10 cellular contexts compared by ENCODE assay signal in genomic region chr3:23739536-23739935, GRCh38.
DNase-seq lines count a peak whose midpoint lies in the region; ATAC-seq and TF ChIP-seq lines count a peak whose summit lies in the region.
"Had no signal": no experiment of that assay in that cellular context is flagged by ENCODE, and none has a peak within 500 bp of the region (broad histone marks: within the 10 kb centered on the region; RNA-seq: fewer than 3 reads in every experiment).

No MANE protein-coding gene starts in this region.

- H3K9me3 Mint-ChIP-seq in HFFc6 = no peaks in the 10 kb centered on the region
- no peaks in the 10 kb centered on the region for H3K9me3 Mint-ChIP-seq in activated CD4-positive, alpha-beta memory T cell treated with anti-CD3 and anti-CD28 coated beads for 36 hours
- H3K9me3 Mint-ChIP-seq: stimulated activated naive B cell treated with anti-CD40 and anti-IgM and Interleukin-4, amounts not matched to agents 10 μg/mL and 1 μg/mL and 100 μg/mL, for 72 hours had no signal

- in situ Hi-C loops in GM13977 (cut with MboI; ENCODE audit: low pct_unique_long_range_greater_than_20kb, low sequenced_read_pairs, unreplicated experiment) = no loop called here

- H3K27me3 Mint-ChIP-seq in HFFc6 (ENCODE audit: insufficient read depth) = peaks cover under 1% of the 10 kb centered on the region
- peaks cover 12% of the 10 kb centered on the region for H3K27me3 Mint-ChIP-seq in activated CD4-positive, alpha-beta memory T cell treated with anti-CD3 and anti-CD28 coated beads for 36 hours

- ATAC-seq in HG03520 (IDR thresholded peaks at IDR 0.05; ENCODE audit: unreplicated experiment) = no peak
- ATAC-seq: stimulated activated naive B cell treated with anti-CD40 and anti-IgM and Interleukin-4, amounts not matched to agents 10 μg/mL and 1 μg/mL and 100 μg/mL, for 72 hours had no signal

- intact Hi-C loops in activated CD4-positive, alpha-beta memory T cell treated with anti-CD3 and anti-CD28 coated beads for 36 hours (cut with micrococcal nuclease) = no loop called here

- peaks cover 38% of the 10 kb centered on the region for H3K4me1 Mint-ChIP-seq in HFFc6 (ENCODE audit: low read depth)
- H3K4me1 Mint-ChIP-seq in activated CD4-positive, alpha-beta memory T cell treated with anti-CD3 and anti-CD28 coated beads for 36 hours (ENCODE audit: low read depth) = peaks cover 8% of the 10 kb centered on the region

- TF ChIP-seq CTCF in HFFc6 (IDR thresholded peaks at IDR 0.05) = no peak
- no peak for TF ChIP-seq CTCF in GM13977 (IDR thresholded peaks at IDR 0.05; ENCODE audit: extremely low read depth, insufficient read depth, missing control alignments)

- peak overlapping the region; percentile 70 for H3K4me3 Mint-ChIP-seq in HFFc6
- H3K4me3 Mint-ChIP-seq in activated CD4-positive, alpha-beta memory T cell treated with anti-CD3 and anti-CD28 coated beads for 36 hours = no peak overlapping the region
- H3K4me3 Mint-ChIP-seq: stimulated activated naive B cell treated with anti-CD40 and anti-IgM and Interleukin-4, amounts not matched to agents 10 μg/mL and 1 μg/mL and 100 μg/mL, for 72 hours had no signal

- DNase-seq in HFFc6 = peak; percentile 71
- peak; percentile 43 for DNase-seq in SIG-M5 (lab: John Stamatoyannopoulos, UW)
- peak; percentile 82 for DNase-seq in fibroblast of peridontal ligament (ENCODE audit: extremely low read depth)
- peak; percentile 74 for DNase-seq in stromal cell of bone marrow (ENCODE audit: low read depth)
- no peak for DNase-seq in activated CD4-positive, alpha-beta memory T cell treated with anti-CD3 and anti-CD28 coated beads for 36 hours
- DNase-seq in GM19240 (ENCODE audit: insufficient read length, low spot score) = no peak
- DNase-seq in GM13977 (ENCODE audit: low spot score) = no peak
- DNase-seq: right cardiac atrium; stimulated activated naive B cell treated with anti-CD40 and anti-IgM and Interleukin-4, amounts not matched to agents 10 μg/mL and 1 μg/mL and 100 μg/mL, for 72 hours had no signal

- POLR2A ChIA-PET in activated CD4-positive, alpha-beta memory T cell treated with anti-CD3 and anti-CD28 coated beads for 36 hours (lab: Charles Lee) = interaction anchor here (0.9 kb wide), 1 partner anchor 12 kb away, joined by 3 read pairs; no protein-coding TSS in a partner anchor

- H3K36me3 Mint-ChIP-seq in HFFc6 (ENCODE audit: low read depth) = no peaks in the 10 kb centered on the region
- no peaks in the 10 kb centered on the region for H3K36me3 Mint-ChIP-seq in activated CD4-positive, alpha-beta memory T cell treated with anti-CD3 and anti-CD28 coated beads for 36 hours
- H3K36me3 Mint-ChIP-seq: stimulated activated naive B cell treated with anti-CD40 and anti-IgM and Interleukin-4, amounts not matched to agents 10 μg/mL and 1 μg/mL and 100 μg/mL, for 72 hours had no signal

- CTCF ChIA-PET in activated CD4-positive, alpha-beta memory T cell treated with anti-CD3 and anti-CD28 coated beads for 36 hours (lab: Charles Lee) = interaction anchor here (1.2 kb wide), 1 partner anchor 21 kb away, joined by 5 read pairs; no protein-coding TSS in a partner anchor

- peak overlapping the region; percentile 66 for H3K27ac Mint-ChIP-seq in HFFc6
- H3K27ac Mint-ChIP-seq in activated CD4-positive, alpha-beta memory T cell treated with anti-CD3 and anti-CD28 coated beads for 36 hours = no peak overlapping the region
- H3K27ac Mint-ChIP-seq: stimulated activated naive B cell treated with anti-CD40 and anti-IgM and Interleukin-4, amounts not matched to agents 10 μg/mL and 1 μg/mL and 100 μg/mL, for 72 hours had no signal

Comparison
In these comparisons a context has a peak if more than half of its experiments do, and no peak if none do; other contexts are left out.
1. DNase-seq: peak in HFFc6 (single experiment), SIG-M5 (single experiment), fibroblast of peridontal ligament (single experiment) and stromal cell of bone marrow (single experiment); none in activated CD4-positive, alpha-beta memory T cell treated with anti-CD3 and anti-CD28 coated beads for 36 hours (single experiment), GM19240 (single experiment) and GM13977 (single experiment).